ENCODE assay signal across 12 cellular contexts in the genomic region with DNA sequence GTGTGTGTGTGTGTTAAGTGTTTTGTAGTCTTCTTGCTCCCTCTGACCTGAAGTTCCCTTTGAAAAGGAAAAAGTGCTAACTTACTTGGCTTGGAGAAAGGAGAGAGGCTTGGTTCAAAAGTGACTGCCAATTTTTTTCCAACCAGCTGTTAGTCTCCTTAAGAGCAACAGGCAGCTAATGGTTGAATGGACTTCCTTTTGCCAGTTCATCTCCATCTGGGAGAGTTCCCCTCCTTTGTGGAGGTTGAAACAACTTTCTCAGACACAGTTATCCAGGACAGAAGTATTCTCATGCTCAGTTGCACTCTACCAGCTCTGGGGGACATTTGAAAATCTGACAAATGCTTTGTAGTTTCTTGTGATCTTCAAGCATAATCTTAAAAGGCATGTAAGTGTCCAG. TPM values are rescaled to one million over a fixed set of nuclear protein-coding genes. Genes with fewer than 3 reads are reported as not detected.
DNase-seq lines count a peak whose midpoint lies in the region; ATAC-seq and TF ChIP-seq lines count a peak whose summit lies in the region.
"Had no signal": no experiment of that assay in that cellular context is flagged by ENCODE, and none has a peak within 500 bp of the region (broad histone marks: within the 10 kb centered on the region; RNA-seq: fewer than 3 reads in every experiment).

No MANE protein-coding gene starts in this region.

- H3K27ac ChIP-seq in left ventricle myocardium inferior (replicated peaks) (peak overlapping the region; percentile 52), dorsolateral prefrontal cortex (peak overlapping the region in 1 of 59 donors; percentile 5)

- TF ChIP-seq CTCF in left ventricle myocardium inferior (IDR thresholded peaks at IDR 0.05; ENCODE audit: borderline replicate concordance) (no peak), dorsolateral prefrontal cortex (IDR thresholded peaks at IDR 0.05 in 54 of 56, conservative IDR thresholded peaks at IDR 0.05 in 2 of 56; ENCODE audit: low read depth in 1 of 56, partially characterized antibody in 56 of 56) (no peak)

- intact Hi-C loops in left ventricle myocardium inferior (cut with micrococcal nuclease): no loop called here
- intact Hi-C loops in dorsolateral prefrontal cortex (cut with DNase I): no loop called here

- no peak overlapping the region for H3K4me3 ChIP-seq in left ventricle myocardium inferior
- H3K4me3 ChIP-seq in dorsolateral prefrontal cortex: no peak overlapping the region
- H3K4me3 ChIP-seq: MG63 had no signal

- DNase-seq in activated CD4-positive, alpha-beta T cell treated with anti-CD3 and anti-CD28 coated beads, Interleukin-2, amount 10 ng/mL, durations not matched to agents 7 days and 5 days: no peak
- no peak for DNase-seq in activated CD4-positive, alpha-beta T cell treated with anti-CD3 and anti-CD28 coated beads for 1 hour
- no peak for DNase-seq in activated CD4-positive, alpha-beta memory T cell treated with anti-CD3 and anti-CD28 coated beads, Interleukin-2, amount 10 ng/mL, durations not matched to agents 7 days and 5 days
- no peak for DNase-seq in left ventricle myocardium inferior
- DNase-seq in dorsolateral prefrontal cortex: no peak
- DNase-seq: activated CD4-positive, CD25-positive, alpha-beta regulatory T cell treated with anti-CD3 and anti-CD28 coated beads, Interleukin-2, amount 50 U/mL, for 72 hours; caudate nucleus; MG63 had no signal

- H3K36me3 Mint-ChIP-seq in activated CD4-positive, alpha-beta T cell treated with anti-CD3 and anti-CD28 coated beads, Interleukin-2, amount 10 ng/mL, durations not matched to agents 7 days and 5 days (ENCODE audit: low read depth): peaks cover 96% of the 10 kb centered on the region
- H3K36me3 Mint-ChIP-seq in activated CD4-positive, alpha-beta memory T cell treated with anti-CD3 and anti-CD28 coated beads, Interleukin-2, amount 10 ng/mL, durations not matched to agents 7 days and 5 days (ENCODE audit: low read depth): peaks cover 95% of the 10 kb centered on the region
- H3K36me3 Mint-ChIP-seq in stimulated activated naive CD8-positive, alpha-beta T cell treated with anti-CD3 and anti-CD28 coated beads, Interleukin-15, Interleukin-2, amounts not matched to agents 100 ng/mL and 50 ng/mL, for 24 hours (ENCODE audit: low read depth): peaks cover 11% of the 10 kb centered on the region

- ATAC-seq in HG02623 (IDR thresholded peaks at IDR 0.05; ENCODE audit: unreplicated experiment) (no peak), HG03097 (IDR thresholded peaks at IDR 0.05; ENCODE audit: low FRiP score, unreplicated experiment) (no peak)
- ATAC-seq: Panc1 had no signal

- H3K9me3 Mint-ChIP-seq in activated CD4-positive, alpha-beta T cell treated with anti-CD3 and anti-CD28 coated beads, Interleukin-2, amount 10 ng/mL, durations not matched to agents 7 days and 5 days: peaks cover 7% of the 10 kb centered on the region
- H3K9me3 Mint-ChIP-seq in activated CD4-positive, alpha-beta memory T cell treated with anti-CD3 and anti-CD28 coated beads, Interleukin-2, amount 10 ng/mL, durations not matched to agents 7 days and 5 days: peaks cover 7% of the 10 kb centered on the region
- H3K9me3 Mint-ChIP-seq in stimulated activated naive CD8-positive, alpha-beta T cell treated with anti-CD3 and anti-CD28 coated beads, Interleukin-15, Interleukin-2, amounts not matched to agents 100 ng/mL and 50 ng/mL, for 24 hours: peaks cover 7% of the 10 kb centered on the region

- no peaks in the 10 kb centered on the region for H3K27me3 ChIP-seq in left ventricle myocardium inferior (ENCODE audit: low read depth)
- H3K27me3 ChIP-seq in dorsolateral prefrontal cortex: peaks cover 0 to 41% (median 0%) of the 10 kb centered on the region in 45 donors
- H3K27me3 ChIP-seq: MG63 had no signal

- peaks cover 42% of the 10 kb centered on the region for H3K4me1 ChIP-seq in left ventricle myocardium inferior

- CTCF ChIA-PET in activated CD4-positive, alpha-beta T cell treated with anti-CD3 and anti-CD28 coated beads, Interleukin-2, amount 10 ng/mL, durations not matched to agents 7 days and 5 days (lab: Charles Lee): interaction anchor here (0.8 to 1.6 kb wide), 3 partner anchors 61 to 123 kb away, joined by 3 read pairs; no protein-coding TSS in a partner anchor
- CTCF ChIA-PET in activated CD4-positive, alpha-beta memory T cell treated with anti-CD3 and anti-CD28 coated beads, Interleukin-2, amount 10 ng/mL, durations not matched to agents 7 days and 5 days (lab: Charles Lee): interaction anchor here (0.6 to 5.2 kb wide), 2 partner anchors 11 to 17 kb away, joined by 4 to 40 read pairs; no protein-coding TSS in a partner anchor

- POLR2A ChIA-PET in activated CD4-positive, alpha-beta T cell treated with anti-CD3 and anti-CD28 coated beads, Interleukin-2, amount 10 ng/mL, durations not matched to agents 7 days and 5 days (lab: Charles Lee): no interaction called here
- POLR2A ChIA-PET in activated CD4-positive, alpha-beta memory T cell treated with anti-CD3 and anti-CD28 coated beads, Interleukin-2, amount 10 ng/mL, durations not matched to agents 7 days and 5 days (lab: Charles Lee): interaction anchor here (0.6 to 19.0 kb wide), 8 partner anchors 12 to 116 kb away, joined by 3 to 839 read pairs (median 16); no protein-coding TSS in a partner anchor

- peak overlapping the region; percentile 92 for H3K4me3 Mint-ChIP-seq in activated CD4-positive, alpha-beta T cell treated with anti-CD3 and anti-CD28 coated beads, Interleukin-2, amount 10 ng/mL, durations not matched to agents 7 days and 5 days
- peak overlapping the region; percentile 99 for H3K4me3 Mint-ChIP-seq in activated CD4-positive, alpha-beta memory T cell treated with anti-CD3 and anti-CD28 coated beads, Interleukin-2, amount 10 ng/mL, durations not matched to agents 7 days and 5 days
- peak overlapping the region; percentile 91 for H3K4me3 Mint-ChIP-seq in stimulated activated naive CD8-positive, alpha-beta T cell treated with anti-CD3 and anti-CD28 coated beads, Interleukin-15, Interleukin-2, amounts not matched to agents 100 ng/mL and 50 ng/mL, for 24 hours

- no peaks in the 10 kb centered on the region for H3K36me3 ChIP-seq in left ventricle myocardium inferior
- H3K36me3 ChIP-seq: MG63 had no signal

- H3K4me1 Mint-ChIP-seq in activated CD4-positive, alpha-beta T cell treated with anti-CD3 and anti-CD28 coated beads, Interleukin-2, amount 10 ng/mL, durations not matched to agents 7 days and 5 days: peaks cover 53% of the 10 kb centered on the region
- H3K4me1 Mint-ChIP-seq in activated CD4-positive, alpha-beta memory T cell treated with anti-CD3 and anti-CD28 coated beads, Interleukin-2, amount 10 ng/mL, durations not matched to agents 7 days and 5 days: peaks cover 62% of the 10 kb centered on the region
- peaks cover 97% of the 10 kb centered on the region for H3K4me1 Mint-ChIP-seq in stimulated activated naive CD8-positive, alpha-beta T cell treated with anti-CD3 and anti-CD28 coated beads, Interleukin-15, Interleukin-2, amounts not matched to agents 100 ng/mL and 50 ng/mL, for 24 hours (ENCODE audit: low read depth)

- H3K27ac Mint-ChIP-seq in activated CD4-positive, alpha-beta T cell treated with anti-CD3 and anti-CD28 coated beads, Interleukin-2, amount 10 ng/mL, durations not matched to agents 7 days and 5 days: peak overlapping the region; percentile 99
- peak overlapping the region; percentile 98 for H3K27ac Mint-ChIP-seq in activated CD4-positive, alpha-beta memory T cell treated with anti-CD3 and anti-CD28 coated beads, Interleukin-2, amount 10 ng/mL, durations not matched to agents 7 days and 5 days
- peak overlapping the region; percentile 98 for H3K27ac Mint-ChIP-seq in stimulated activated naive CD8-positive, alpha-beta T cell treated with anti-CD3 and anti-CD28 coated beads, Interleukin-15, Interleukin-2, amounts not matched to agents 100 ng/mL and 50 ng/mL, for 24 hours

- H3K27me3 Mint-ChIP-seq in activated CD4-positive, alpha-beta T cell treated with anti-CD3 and anti-CD28 coated beads, Interleukin-2, amount 10 ng/mL, durations not matched to agents 7 days and 5 days: no peaks in the 10 kb centered on the region
- peaks cover 3% of the 10 kb centered on the region for H3K27me3 Mint-ChIP-seq in activated CD4-positive, alpha-beta memory T cell treated with anti-CD3 and anti-CD28 coated beads, Interleukin-2, amount 10 ng/mL, durations not matched to agents 7 days and 5 days
- H3K27me3 Mint-ChIP-seq in stimulated activated naive CD8-positive, alpha-beta T cell treated with anti-CD3 and anti-CD28 coated beads, Interleukin-15, Interleukin-2, amounts not matched to agents 100 ng/mL and 50 ng/mL, for 24 hours: peaks cover 4% of the 10 kb centered on the region

- no peaks in the 10 kb centered on the region for H3K9me3 ChIP-seq in left ventricle myocardium inferior (replicated peaks)
- H3K9me3 ChIP-seq: MG63 had no signal

RNA-seq across cellular contexts. Expression of a gene that starts 4.5 kb away (rescaled TPM):
- 100 to 1,000 TPM; 287 to 303 TPM for total RNA-seq in activated CD4-positive, alpha-beta T cell treated with anti-CD3 and anti-CD28 coated beads, Interleukin-2, amount 10 ng/mL, durations not matched to agents 7 days and 5 days
- 100 to 1,000 TPM; 234 to 240 TPM for total RNA-seq in activated CD4-positive, alpha-beta memory T cell treated with anti-CD3 and anti-CD28 coated beads, Interleukin-2, amount 10 ng/mL, durations not matched to agents 7 days and 5 days
- 3.1 TPM for total RNA-seq in left ventricle myocardium inferior
- 10 to 100 TPM; 14.0 to 57.7 (median 34.7) TPM for total RNA-seq in dorsolateral prefrontal cortex
